In genomic region chr11:34784318-34784841, GRCh38 we compare ENCODE assay signal across 15 cellular contexts.
"Had no signal": no experiment of that assay in that cellular context is flagged by ENCODE, and none has a peak within 500 bp of the region (broad histone marks: within the 10 kb centered on the region; RNA-seq: fewer than 3 reads in every experiment).

No MANE protein-coding gene starts in this region.

- H3K36me3 ChIP-seq: tibial nerve, uterus had no signal

- H3K27me3 ChIP-seq: body of pancreas, tibial nerve, uterus had no signal

- ATAC-seq: body of pancreas; stimulated activated naive CD8-positive, alpha-beta T cell treated with anti-CD3 and anti-CD28 coated beads, Interleukin-15, Interleukin-2, amounts not matched to agents 100 U/mL and 50 U/mL, for 24 hours had no signal

- H3K9me3 ChIP-seq: body of pancreas, tibial nerve, uterus had no signal

- H3K4me1 Mint-ChIP-seq: mesothelial cell of epicardium, nephron had no signal

- H3K4me3 Mint-ChIP-seq: activated T-helper 1 cell treated with anti-CD3 and anti-CD28 coated beads, Interleukin-12 subunit alpha, Interleukin-12 subunit beta, Interleukin-2, Interleukin-4 antibody, amounts not matched to agents 30 ng/mL and 10 ng/mL and 1 ng/mL, durations not matched to agents 14 hours and 24 hours and 36 hours; mesothelial cell of epicardium; nephron had no signal

- DNase-seq: activated CD4-positive, alpha-beta T cell treated with anti-CD3 and anti-CD28 coated beads, Interleukin-2, amount 50 U/mL, for 48 hours; activated naive CD4-positive, alpha-beta T cell; body of pancreas; caudate nucleus; retina; stimulated activated naive CD8-positive, alpha-beta T cell treated with anti-CD3 and anti-CD28 coated beads, Interleukin-15, Interleukin-2, amounts not matched to agents 100 U/mL and 50 U/mL, for 24 hours; substantia nigra; SW 1271; T-helper 2 cell; uterus had no signal

- H3K27ac ChIP-seq: body of pancreas, tibial nerve, uterus had no signal

- H3K4me3 ChIP-seq: body of pancreas, lung, tibial nerve, uterus had no signal

- H3K4me1 ChIP-seq: body of pancreas, tibial nerve, uterus had no signal
